In the genomic region with DNA sequence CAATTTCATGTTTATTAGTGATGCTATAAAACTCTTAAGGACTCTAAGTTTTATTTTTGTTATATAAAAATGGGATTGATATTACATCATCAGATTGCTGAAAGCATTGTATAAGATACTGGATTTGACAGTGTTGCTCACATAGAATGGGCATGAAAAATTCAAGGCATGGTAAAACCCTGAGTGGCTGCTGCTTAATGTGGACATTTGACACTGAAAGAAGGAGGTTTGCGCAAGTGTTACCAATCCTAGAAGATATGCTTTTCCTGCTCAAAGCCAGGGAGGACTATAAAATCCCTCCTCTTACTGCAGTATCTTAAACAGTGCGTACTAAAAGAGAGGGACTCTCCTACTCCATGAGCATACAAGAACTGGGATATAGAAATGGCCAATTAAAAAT, we compare ENCODE assay signal across 22 cellular contexts.
"Had no signal": no experiment of that assay in that cellular context is flagged by ENCODE, and none has a peak within 500 bp of the region (broad histone marks: within the 10 kb centered on the region; RNA-seq: fewer than 3 reads in every experiment).

No MANE protein-coding gene starts in this region.

- H3K27ac Mint-ChIP-seq: activated CD8-positive, alpha-beta T cell treated with anti-CD3 and anti-CD28 coated beads for 36 hours; activated naive CD4-positive, alpha-beta T cell treated with anti-CD3 and anti-CD28 coated beads, Interleukin-2, amount 50 U/mL, for 24 hours had no signal

- FAIRE-seq: astrocyte had no signal

- ATAC-seq: activated CD8-positive, alpha-beta T cell treated with anti-CD3 and anti-CD28 coated beads for 36 hours had no signal

- H3K9me3 Mint-ChIP-seq: activated CD8-positive, alpha-beta T cell treated with anti-CD3 and anti-CD28 coated beads for 36 hours; activated naive CD4-positive, alpha-beta T cell treated with anti-CD3 and anti-CD28 coated beads, Interleukin-2, amount 50 U/mL, for 24 hours had no signal

- H3K4me3 ChIP-seq: cardiac muscle cell, Peyer's patch, SJCRH30 had no signal

- H3K4me1 ChIP-seq: Peyer's patch, SJCRH30 had no signal

- H3K36me3 ChIP-seq: cardiac muscle cell, Peyer's patch, SJCRH30, WERI-Rb-1 had no signal

- H3K27me3 Mint-ChIP-seq: activated CD8-positive, alpha-beta T cell treated with anti-CD3 and anti-CD28 coated beads for 36 hours; activated naive CD4-positive, alpha-beta T cell treated with anti-CD3 and anti-CD28 coated beads, Interleukin-2, amount 50 U/mL, for 24 hours; brain had no signal

- H3K9ac ChIP-seq: SK-N-SH had no signal

- H3K4me2 ChIP-seq: SK-N-SH had no signal

- H3K27me3 ChIP-seq: cardiac muscle cell, Peyer's patch, SJCRH30 had no signal

- H3K4me3 Mint-ChIP-seq: activated CD8-positive, alpha-beta T cell treated with anti-CD3 and anti-CD28 coated beads for 36 hours; activated naive CD4-positive, alpha-beta T cell treated with anti-CD3 and anti-CD28 coated beads, Interleukin-2, amount 50 U/mL, for 24 hours; brain had no signal

- H3K9me3 ChIP-seq: Peyer's patch, SJCRH30, SK-N-SH had no signal

- H3K27ac ChIP-seq: cardiac muscle cell, Peyer's patch, RWPE1, SJCRH30, WERI-Rb-1 had no signal

- H3K4me1 Mint-ChIP-seq: activated naive CD4-positive, alpha-beta T cell treated with anti-CD3 and anti-CD28 coated beads, Interleukin-2, amount 50 U/mL, for 24 hours had no signal

- DNase-seq: activated CD4-positive, alpha-beta T cell treated with anti-CD3 and anti-CD28 coated beads for 4 hours; activated CD8-positive, alpha-beta memory T cell treated with anti-CD3 and anti-CD28 coated beads, Interleukin-2, amount 50 U/mL, for 4 hours; activated CD8-positive, alpha-beta T cell treated with anti-CD3 and anti-CD28 coated beads for 36 hours; activated naive CD4-positive, alpha-beta T cell; amygdala; KG1; NCI-H1048; NCI-H1930; NCI-H345; NCI-H510A; NCI-H526 treated with DMSO at 0.1 percent for 48 hours; Peyer's patch; Right ventricle myocardium superior; SJCRH30; SK-N-SH; T-helper 1 cell; WERI-Rb-1 had no signal

- H3K36me3 Mint-ChIP-seq: activated naive CD4-positive, alpha-beta T cell treated with anti-CD3 and anti-CD28 coated beads, Interleukin-2, amount 50 U/mL, for 24 hours had no signal
